11 cellular contexts compared by ENCODE assay signal in the genomic region with DNA sequence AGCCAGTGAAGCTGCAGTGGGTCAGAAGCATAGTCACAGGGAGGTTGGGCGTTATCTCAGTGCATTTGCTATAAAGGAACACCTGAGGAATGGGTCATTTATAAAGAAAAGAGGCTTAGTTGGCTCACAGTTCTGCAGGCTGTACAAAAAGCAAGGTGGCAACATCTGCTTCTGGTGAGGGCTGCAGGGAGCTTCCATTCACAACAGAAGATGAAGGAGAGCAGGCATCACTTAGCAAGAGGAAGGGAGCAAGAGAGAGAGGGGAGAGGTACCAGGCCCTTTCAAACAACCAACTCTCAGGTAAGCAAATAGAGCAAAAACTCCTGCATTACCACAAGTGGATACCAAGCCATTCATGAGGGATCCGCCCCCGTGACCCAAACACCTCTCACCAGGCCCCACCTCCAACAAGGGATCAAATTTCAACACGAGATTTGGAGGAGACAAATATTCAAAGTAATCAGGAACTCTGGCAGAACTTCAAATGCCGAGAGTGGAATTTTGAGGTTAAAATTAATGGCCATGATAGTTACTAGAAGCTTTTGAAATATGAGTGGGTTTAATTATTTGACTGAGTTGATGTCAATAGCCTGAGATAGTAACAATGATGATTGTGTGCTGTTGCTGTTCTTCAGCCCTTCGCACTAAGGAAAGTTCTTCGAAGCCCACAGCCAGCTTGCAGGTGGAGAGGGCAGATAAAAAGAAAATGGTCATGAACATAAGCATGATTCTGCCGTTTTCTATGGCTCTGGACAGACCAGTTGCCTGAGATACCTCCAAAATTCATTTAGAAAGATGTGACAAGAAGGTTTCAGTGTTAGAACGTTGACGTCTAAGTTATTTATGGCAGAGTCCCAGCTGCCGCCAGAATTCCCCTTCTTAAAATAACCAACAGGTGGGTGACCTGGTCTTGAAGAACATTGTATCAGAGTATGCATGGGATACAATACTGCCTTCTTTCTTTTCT. TPM values are rescaled to one million over a fixed set of nuclear protein-coding genes. Genes with fewer than 3 reads are reported as not detected.
DNase-seq lines count a peak whose midpoint lies in the region; ATAC-seq and TF ChIP-seq lines count a peak whose summit lies in the region.
"Had no signal": no experiment of that assay in that cellular context is flagged by ENCODE, and none has a peak within 500 bp of the region (broad histone marks: within the 10 kb centered on the region; RNA-seq: fewer than 3 reads in every experiment).

No MANE protein-coding gene starts in this region.

- no peaks in the 10 kb centered on the region for H3K27me3 ChIP-seq in PC-3 (ENCODE audit: low read length)
- H3K27me3 ChIP-seq: gastrocnemius medialis had no signal

- TF ChIP-seq CTCF in 22Rv1 (IDR thresholded peaks at IDR 0.05) (no peak), PC-3 (conservative IDR thresholded peaks at IDR 0.05; ENCODE audit: low read depth, low read length) (no peak), nephron progenitor cell (IDR thresholded peaks at IDR 0.05) (no peak)

- H2AFZ ChIP-seq in PC-3 (ENCODE audit: low read length) = no peak overlapping the region

- H3K27ac Mint-ChIP-seq in nephron progenitor cell = no peak overlapping the region

- no peaks in the 10 kb centered on the region for H3K27me3 Mint-ChIP-seq in nephron progenitor cell (ENCODE audit: low read depth, poor library complexity)

- intact Hi-C loops in PC-3 (cut with micrococcal nuclease) = no loop called here

- H3K9ac ChIP-seq in PC-3 (ENCODE audit: low read length) = no peak overlapping the region

- H3K79me2 ChIP-seq in PC-3 (ENCODE audit: low read length) = no peaks in the 10 kb centered on the region

- BruUV-seq in PC-3 (replicated peaks; lab: Mats Ljungman, UMichigan) = no TSS peak

- ATAC-seq in HG02870 (IDR thresholded peaks at IDR 0.05; ENCODE audit: unreplicated experiment) (peak; percentile 67), PC-3 (no peak)
- ATAC-seq: activated CD4-positive, CD25-positive, alpha-beta regulatory T cell treated with anti-CD3 and anti-CD28 coated beads, Interleukin-2, amount 50 U/mL, for 24 hours had no signal

- no peak overlapping the region for H3K4me3 ChIP-seq in PC-3 (ENCODE audit: low read length)
- H3K4me3 ChIP-seq: gastrocnemius medialis, HAP-1 had no signal

- H4K20me1 ChIP-seq in PC-3 (ENCODE audit: low read length) = no peaks in the 10 kb centered on the region

- DNase-seq in NCI-H2029 treated with DMSO at 0.1 percent for 48 hours (lab: John Stamatoyannopoulos, UW) (peak; percentile 93), NCI-H2227 (lab: John Stamatoyannopoulos, UW; ENCODE audit: unreplicated experiment) (no peak), PC-3 (no peak), nephron progenitor cell (no peak), cerebellar cortex (ENCODE audit: low spot score) (no peak)

- H3K9me3 ChIP-seq in PC-3 (ENCODE audit: low read length) = no peaks in the 10 kb centered on the region
- H3K9me3 ChIP-seq: gastrocnemius medialis, HAP-1 had no signal

- peaks cover 8% of the 10 kb centered on the region for H3K36me3 Mint-ChIP-seq in nephron progenitor cell (ENCODE audit: low read depth)

- H3K4me1 ChIP-seq in PC-3 (ENCODE audit: insufficient read depth, low read length) = no peaks in the 10 kb centered on the region
- H3K4me1 ChIP-seq: HAP-1 had no signal

- H3F3A ChIP-seq in PC-3 (ENCODE audit: low read length, unreplicated experiment) = no peaks in the 10 kb centered on the region

- POLR2A ChIA-PET in PC-3 (lab: Charles Lee; ENCODE audit: unreplicated experiment) = no interaction called here

- H3K36me3 ChIP-seq in PC-3 (ENCODE audit: low read depth, low read length) = no peaks in the 10 kb centered on the region
- H3K36me3 ChIP-seq: gastrocnemius medialis, HAP-1 had no signal

- CTCF ChIA-PET in PC-3 (lab: Charles Lee) = no interaction called here

- H3K27ac ChIP-seq in 22Rv1 (0 out of 2 replicates have a peak overlapping the region, but pooled peaks have one; percentile 7), PC-3 (ENCODE audit: low read length) (no peak overlapping the region)
- H3K27ac ChIP-seq: gastrocnemius medialis had no signal

- TF ChIP-seq POLR2A in GM19099 (IDR thresholded peaks at IDR 0.05; ENCODE audit: extremely low read depth, insufficient read length, low read depth) = peak; percentile 49

- H3K4me3 Mint-ChIP-seq in nephron progenitor cell = no peak overlapping the region

- H3K4me1 Mint-ChIP-seq in nephron progenitor cell = peaks cover 54% of the 10 kb centered on the region

- peaks cover 25% of the 10 kb centered on the region for H3K9me3 Mint-ChIP-seq in nephron progenitor cell

- H3K9me2 ChIP-seq in PC-3 (replicated peaks; ENCODE audit: low read length) = no peaks in the 10 kb centered on the region

- H3K4me2 ChIP-seq in PC-3 (ENCODE audit: low read length) = no peak overlapping the region

RNA-seq across cellular contexts. Expression of a gene that starts 55.3 kb away (rescaled TPM):
- 2.0 TPM in 1 of 2 replicates, not detected in the other for total RNA-seq in PC-3 (2014; rRNA removed)
